Comparison of ENCODE assay signal across 17 cellular contexts in genomic region chr2:239061824-239062560, GRCh38.
"Had no signal": no experiment of that assay in that cellular context is flagged by ENCODE, and none has a peak within 500 bp of the region (broad histone marks: within the 10 kb centered on the region; RNA-seq: fewer than 3 reads in every experiment).

No MANE protein-coding gene starts in this region.

- DNase-seq: activated CD4-positive, alpha-beta T cell treated with anti-CD3 and anti-CD28 coated beads for 1 hour; activated CD8-positive, alpha-beta memory T cell treated with anti-CD3 and anti-CD28 coated beads for 24 hours; activated CD8-positive, alpha-beta memory T cell treated with anti-CD3 and anti-CD28 coated beads, Interleukin-2, amount 50 U/mL, for 48 hours; activated effector memory CD4-positive, alpha-beta T cell treated with anti-CD3 and anti-CD28 coated beads, Interleukin-2, amount 50 U/mL, for 16 hours; activated T-cell treated with anti-CD3 and anti-CD28 coated beads, Interleukin-2, amount 50 U/mL, for 48 hours; cerebellar nuclear complex; cortex of kidney; mammary epithelial cell; stimulated activated CD4-positive, alpha-beta T cell treated with anti-CD3 and anti-CD28 coated beads, Interleukin-2, amount 100 ng/mL, for 24 hours; stimulated activated naive CD4-positive, alpha-beta T cell treated with Interleukin-2 at 50 U/mL for 16 hours; substantia nigra had no signal

- H3K27me3 ChIP-seq: left lung, tibial nerve, vagina had no signal

- H3K4me1 ChIP-seq: left lung, tibial nerve, vagina had no signal

- H3K27ac ChIP-seq: left lung, tibial nerve, vagina, VCaP had no signal

- H3K9me3 Mint-ChIP-seq: activated naive CD4-positive, alpha-beta T cell treated with anti-CD3 and anti-CD28 coated beads, Interleukin-2, amount 50 U/mL, for 72 hours; neural crest cell had no signal

- H3K4me1 Mint-ChIP-seq: neural crest cell had no signal

- H3K36me3 Mint-ChIP-seq: activated naive CD4-positive, alpha-beta T cell treated with anti-CD3 and anti-CD28 coated beads, Interleukin-2, amount 50 U/mL, for 72 hours had no signal

- H3K9me3 ChIP-seq: left lung had no signal

- H3K4me3 ChIP-seq: left lung, tibial nerve, vagina had no signal

- ATAC-seq: left lung had no signal

- H3K27ac Mint-ChIP-seq: activated naive CD4-positive, alpha-beta T cell treated with anti-CD3 and anti-CD28 coated beads, Interleukin-2, amount 50 U/mL, for 72 hours had no signal

- H3K4me3 Mint-ChIP-seq: neural crest cell had no signal
